ENCODE assay signal across 1 cellular context in genomic region chr3:129648331-129648730, GRCh38.
TF ChIP-seq lines count a peak whose summit lies in the region.

No MANE protein-coding gene starts in this region.

TF ChIP-seq in GM23338, 12 proteins besides CTCF, POLR2A, EP300 and RAD21 (continued from another document):
- TF ChIP-seq, protein P1, sequence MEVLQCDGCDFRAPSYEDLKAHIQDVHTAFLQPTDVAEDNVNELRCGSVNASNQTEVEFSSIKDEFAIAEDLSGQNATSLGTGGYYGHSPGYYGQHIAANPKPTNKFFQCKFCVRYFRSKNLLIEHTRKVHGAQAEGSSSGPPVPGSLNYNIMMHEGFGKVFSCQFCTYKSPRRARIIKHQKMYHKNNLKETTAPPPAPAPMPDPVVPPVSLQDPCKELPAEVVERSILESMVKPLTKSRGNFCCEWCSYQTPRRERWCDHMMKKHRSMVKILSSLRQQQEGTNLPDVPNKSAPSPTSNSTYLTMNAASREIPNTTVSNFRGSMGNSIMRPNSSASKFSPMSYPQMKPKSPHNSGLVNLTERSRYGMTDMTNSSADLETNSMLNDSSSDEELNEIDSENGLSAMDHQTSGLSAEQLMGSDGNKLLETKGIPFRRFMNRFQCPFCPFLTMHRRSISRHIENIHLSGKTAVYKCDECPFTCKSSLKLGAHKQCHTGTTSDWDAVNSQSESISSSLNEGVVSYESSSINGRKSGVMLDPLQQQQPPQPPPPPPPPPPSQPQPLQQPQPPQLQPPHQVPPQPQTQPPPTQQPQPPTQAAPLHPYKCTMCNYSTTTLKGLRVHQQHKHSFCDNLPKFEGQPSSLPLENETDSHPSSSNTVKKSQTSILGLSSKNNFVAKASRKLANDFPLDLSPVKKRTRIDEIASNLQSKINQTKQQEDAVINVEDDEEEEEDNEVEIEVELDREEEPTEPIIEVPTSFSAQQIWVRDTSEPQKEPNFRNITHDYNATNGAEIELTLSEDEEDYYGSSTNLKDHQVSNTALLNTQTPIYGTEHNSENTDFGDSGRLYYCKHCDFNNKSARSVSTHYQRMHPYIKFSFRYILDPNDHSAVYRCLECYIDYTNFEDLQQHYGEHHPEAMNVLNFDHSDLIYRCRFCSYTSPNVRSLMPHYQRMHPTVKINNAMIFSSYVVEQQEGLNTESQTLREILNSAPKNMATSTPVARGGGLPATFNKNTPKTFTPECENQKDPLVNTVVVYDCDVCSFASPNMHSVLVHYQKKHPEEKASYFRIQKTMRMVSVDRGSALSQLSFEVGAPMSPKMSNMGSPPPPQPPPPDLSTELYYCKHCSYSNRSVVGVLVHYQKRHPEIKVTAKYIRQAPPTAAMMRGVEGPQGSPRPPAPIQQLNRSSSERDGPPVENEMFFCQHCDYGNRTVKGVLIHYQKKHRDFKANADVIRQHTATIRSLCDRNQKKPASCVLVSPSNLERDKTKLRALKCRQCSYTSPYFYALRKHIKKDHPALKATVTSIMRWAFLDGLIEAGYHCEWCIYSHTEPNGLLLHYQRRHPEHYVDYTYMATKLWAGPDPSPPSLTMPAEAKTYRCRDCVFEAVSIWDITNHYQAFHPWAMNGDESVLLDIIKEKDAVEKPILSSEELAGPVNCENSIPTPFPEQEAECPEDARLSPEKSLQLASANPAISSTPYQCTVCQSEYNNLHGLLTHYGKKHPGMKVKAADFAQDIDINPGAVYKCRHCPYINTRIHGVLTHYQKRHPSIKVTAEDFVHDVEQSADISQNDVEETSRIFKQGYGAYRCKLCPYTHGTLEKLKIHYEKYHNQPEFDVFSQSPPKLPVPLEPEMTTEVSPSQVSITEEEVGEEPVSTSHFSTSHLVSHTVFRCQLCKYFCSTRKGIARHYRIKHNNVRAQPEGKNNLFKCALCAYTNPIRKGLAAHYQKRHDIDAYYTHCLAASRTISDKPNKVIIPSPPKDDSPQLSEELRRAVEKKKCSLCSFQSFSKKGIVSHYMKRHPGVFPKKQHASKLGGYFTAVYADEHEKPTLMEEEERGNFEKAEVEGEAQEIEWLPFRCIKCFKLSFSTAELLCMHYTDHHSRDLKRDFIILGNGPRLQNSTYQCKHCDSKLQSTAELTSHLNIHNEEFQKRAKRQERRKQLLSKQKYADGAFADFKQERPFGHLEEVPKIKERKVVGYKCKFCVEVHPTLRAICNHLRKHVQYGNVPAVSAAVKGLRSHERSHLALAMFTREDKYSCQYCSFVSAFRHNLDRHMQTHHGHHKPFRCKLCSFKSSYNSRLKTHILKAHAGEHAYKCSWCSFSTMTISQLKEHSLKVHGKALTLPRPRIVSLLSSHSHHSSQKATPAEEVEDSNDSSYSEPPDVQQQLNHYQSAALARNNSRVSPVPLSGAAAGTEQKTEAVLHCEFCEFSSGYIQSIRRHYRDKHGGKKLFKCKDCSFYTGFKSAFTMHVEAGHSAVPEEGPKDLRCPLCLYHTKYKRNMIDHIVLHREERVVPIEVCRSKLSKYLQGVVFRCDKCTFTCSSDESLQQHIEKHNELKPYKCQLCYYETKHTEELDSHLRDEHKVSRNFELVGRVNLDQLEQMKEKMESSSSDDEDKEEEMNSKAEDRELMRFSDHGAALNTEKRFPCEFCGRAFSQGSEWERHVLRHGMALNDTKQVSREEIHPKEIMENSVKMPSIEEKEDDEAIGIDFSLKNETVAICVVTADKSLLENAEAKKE (CRISPR knock-in tag; IDR thresholded peaks at IDR 0.05), result no peak
- TF ChIP-seq STAT1 (IDR thresholded peaks at IDR 0.05; ENCODE audit: unreplicated experiment) (no peak), ETS1 (IDR thresholded peaks at IDR 0.05) (no peak)
